ENCODE assay signal across 1 cellular context in genomic region chr4:140622333-140622958, GRCh38.
TF ChIP-seq lines count a peak whose summit lies in the region.

No MANE protein-coding gene starts in this region.

TF ChIP-seq in K562, 482 proteins besides CTCF, POLR2A, EP300 and RAD21 (continued from another document):
- TF ChIP-seq MAX (CRISPR knock-in tag; IDR thresholded peaks at IDR 0.05) = no peak
- no peak for TF ChIP-seq SMAD2 (IDR thresholded peaks at IDR 0.05; ENCODE audit: low read depth, low read length)
- TF ChIP-seq CBX5 (IDR thresholded peaks at IDR 0.05; ENCODE audit: borderline replicate concordance, low read depth) = no peak
- TF ChIP-seq KDM1A (IDR thresholded peaks at IDR 0.05) = no peak
- TF ChIP-seq C11orf30 (IDR thresholded peaks at IDR 0.05; ENCODE audit: low read depth) = no peak
- TF ChIP-seq MCM5 (IDR thresholded peaks at IDR 0.05; ENCODE audit: low read depth) = no peak
- TF ChIP-seq PKNOX1 (IDR thresholded peaks at IDR 0.05) = no peak
- TF ChIP-seq RBM39 (optimal IDR thresholded peaks at IDR 0.05; ENCODE audit: low read depth, low read length) = no peak
